In genomic region chr14:90827919-90828610, GRCh38 we compare ENCODE assay signal across 1 cellular context.
A peak's percentile ranks its signal among the peaks of the same experiment; 100 is the strongest.
TF ChIP-seq lines count a peak whose summit lies in the region.

No MANE protein-coding gene starts in this region.

TF ChIP-seq in H1, 55 proteins besides CTCF, POLR2A, EP300 and RAD21 (continued from another document):
- TF ChIP-seq YY1 (IDR thresholded peaks at IDR 0.05; ENCODE audit: low read depth, low read length), result no peak
- TF ChIP-seq BRCA1 (IDR thresholded peaks at IDR 0.05; ENCODE audit: low read depth, low read length), result no peak
- 0 out of 4 replicates have a peak, but pooled peaks have one; percentile 28 to 37 for TF ChIP-seq SIN3A (conservative IDR thresholded peaks at IDR 0.05 in 1 of 2, IDR thresholded peaks at IDR 0.05 in 1 of 2; ENCODE audit: low read depth in 1 of 2, low read length in 2 of 2)
- TF ChIP-seq, protein P1, sequence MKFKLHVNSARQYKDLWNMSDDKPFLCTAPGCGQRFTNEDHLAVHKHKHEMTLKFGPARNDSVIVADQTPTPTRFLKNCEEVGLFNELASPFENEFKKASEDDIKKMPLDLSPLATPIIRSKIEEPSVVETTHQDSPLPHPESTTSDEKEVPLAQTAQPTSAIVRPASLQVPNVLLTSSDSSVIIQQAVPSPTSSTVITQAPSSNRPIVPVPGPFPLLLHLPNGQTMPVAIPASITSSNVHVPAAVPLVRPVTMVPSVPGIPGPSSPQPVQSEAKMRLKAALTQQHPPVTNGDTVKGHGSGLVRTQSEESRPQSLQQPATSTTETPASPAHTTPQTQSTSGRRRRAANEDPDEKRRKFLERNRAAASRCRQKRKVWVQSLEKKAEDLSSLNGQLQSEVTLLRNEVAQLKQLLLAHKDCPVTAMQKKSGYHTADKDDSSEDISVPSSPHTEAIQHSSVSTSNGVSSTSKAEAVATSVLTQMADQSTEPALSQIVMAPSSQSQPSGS (IDR thresholded peaks at IDR 0.05; ENCODE audit: low read length), result peak; percentile 100
- no peak for TF ChIP-seq MAFK (IDR thresholded peaks at IDR 0.05; ENCODE audit: low read depth, low read length)
- TF ChIP-seq, protein P2, sequence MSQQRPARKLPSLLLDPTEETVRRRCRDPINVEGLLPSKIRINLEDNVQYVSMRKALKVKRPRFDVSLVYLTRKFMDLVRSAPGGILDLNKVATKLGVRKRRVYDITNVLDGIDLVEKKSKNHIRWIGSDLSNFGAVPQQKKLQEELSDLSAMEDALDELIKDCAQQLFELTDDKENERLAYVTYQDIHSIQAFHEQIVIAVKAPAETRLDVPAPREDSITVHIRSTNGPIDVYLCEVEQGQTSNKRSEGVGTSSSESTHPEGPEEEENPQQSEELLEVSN (IDR thresholded peaks at IDR 0.05), result peak; percentile 96
- TF ChIP-seq TCF12 (IDR thresholded peaks at IDR 0.05; ENCODE audit: low read depth, low read length), result no peak
- TF ChIP-seq CHD2 (IDR thresholded peaks at IDR 0.05; ENCODE audit: low read length), result no peak
- no peak for TF ChIP-seq KDM5A (IDR thresholded peaks at IDR 0.05; ENCODE audit: low read length)
- TF ChIP-seq SP1 (IDR thresholded peaks at IDR 0.05; ENCODE audit: low read depth, low read length), result 0 out of 2 replicates have a peak, but pooled peaks have one; percentile 10
- no peak for TF ChIP-seq USF2 (IDR thresholded peaks at IDR 0.05; ENCODE audit: low read length)
- TF ChIP-seq GABPA (IDR thresholded peaks at IDR 0.05; ENCODE audit: borderline replicate concordance, insufficient read depth, low read length), result no peak
- no peak for TF ChIP-seq RBBP5 (IDR thresholded peaks at IDR 0.05; ENCODE audit: borderline replicate concordance, low read depth, low read length)
- no peak for TF ChIP-seq BACH1 (IDR thresholded peaks at IDR 0.05; ENCODE audit: low read length)
- TF ChIP-seq MAX (IDR thresholded peaks at IDR 0.05), result peak; percentile 96
- peak; percentile 65; the same call in 1 of the 2 replicates for TF ChIP-seq JUND (IDR thresholded peaks at IDR 0.05; ENCODE audit: low read length)
- no peak for TF ChIP-seq CTBP2 (IDR thresholded peaks at IDR 0.05; ENCODE audit: borderline replicate concordance, insufficient read depth, insufficient read length, low read length)
- no peak for TF ChIP-seq PHF8 (conservative IDR thresholded peaks at IDR 0.05; ENCODE audit: low read depth, low read length)
